In genomic region chr12:108379761-108380160, GRCh38 we compare ENCODE assay signal across 16 cellular contexts. TPM values are rescaled to one million over a fixed set of nuclear protein-coding genes. Genes with fewer than 3 reads are reported as not detected.
DNase-seq lines count a peak whose midpoint lies in the region; ATAC-seq lines count a peak whose summit lies in the region.
"Had no signal": no experiment of that assay in that cellular context is flagged by ENCODE, and none has a peak within 500 bp of the region (broad histone marks: within the 10 kb centered on the region; RNA-seq: fewer than 3 reads in every experiment).

No MANE protein-coding gene starts in this region.

- peaks cover 29% of the 10 kb centered on the region for H3K9me3 ChIP-seq in MG63

- no peak for ATAC-seq in GM21360 (IDR thresholded peaks at IDR 0.05; ENCODE audit: unreplicated experiment)
- ATAC-seq: HCT116 had no signal

- H3K36me3 ChIP-seq in MG63 = no peaks in the 10 kb centered on the region
- H3K36me3 ChIP-seq: BLaER1 had no signal

- DNase-seq in Daoy (ENCODE audit: low read depth) = peak; percentile 62
- DNase-seq in MG63 = peak; percentile 86
- DNase-seq in NCI-H2227 treated with DMSO at 0.1 percent for 48 hours (lab: John Stamatoyannopoulos, UW) = peak; percentile 10
- peak; percentile 60 for DNase-seq in RPMI7951 (ENCODE audit: low read depth)
- DNase-seq in NCI-H345 (lab: John Stamatoyannopoulos, UW) = no peak
- no peak for DNase-seq in NCI-H510A treated with DMSO at 0.1 percent for 48 hours (lab: John Stamatoyannopoulos, UW)
- DNase-seq: 8988T; CD4-positive, alpha-beta memory T cell; DMS53; DND-41; GOT3; H7 had no signal

- H3K27me3 ChIP-seq in MG63 = no peaks in the 10 kb centered on the region
- H3K27me3 ChIP-seq: BLaER1 had no signal

- H3K4me3 ChIP-seq in MG63 = no peak overlapping the region
- H3K4me3 ChIP-seq: BLaER1 had no signal

RNA-seq across cellular contexts. Expression of gene CMKLR1, which starts 40.6 kb away (rescaled TPM):
- 0.51 and 0.89 TPM in 2 replicates for total RNA-seq in Daoy (2014; rRNA removed; shearing (Covaris generic))
- 1.3 and 1.5 TPM in 2 replicates for total RNA-seq in MG63 (2014; rRNA removed; shearing (Covaris generic); ENCODE audit: low replicate concordance)
- 34.5 and 43.6 TPM in 2 replicates for total RNA-seq in RPMI7951 (2014; rRNA removed; shearing (Covaris generic))
- total RNA-seq: HT-29 had no signal

Comparison
In these comparisons a context has a peak if more than half of its experiments do, and no peak if none do; other contexts are left out.
1. DNase-seq: peak in Daoy (single experiment), MG63 (single experiment), NCI-H2227 treated with DMSO at 0.1 percent for 48 hours (single experiment) and RPMI7951 (single experiment); none in NCI-H345 (single experiment) and NCI-H510A treated with DMSO at 0.1 percent for 48 hours (single experiment).
2. RNA of gene CMKLR1, which starts 40.6 kb away (total RNA-seq): 34.5 to 43.6 TPM in RPMI7951; 1.3 to 1.5 TPM in MG63 and 0.51 to 0.89 TPM in Daoy; every median in the first group is over 10 times any median in the second.